8 cellular contexts compared by ENCODE assay signal in genomic region chr4:104860227-104861123, GRCh38.
DNase-seq lines count a peak whose midpoint lies in the region; ATAC-seq and TF ChIP-seq lines count a peak whose summit lies in the region.

No MANE protein-coding gene starts in this region.

- peak; percentile 89 for ATAC-seq in HG02623 (IDR thresholded peaks at IDR 0.05; ENCODE audit: unreplicated experiment)
- peak; percentile 84 for ATAC-seq in body of pancreas

- no peaks in the 10 kb centered on the region for H3K27me3 ChIP-seq in body of pancreas

- intact Hi-C loops in body of pancreas (cut with DNase I), result no loop called here

- 19 to 21% methylated on average over 4 of the region's 4 CpGs for WGBS in body of pancreas, 2 donors

- H3K36me3 ChIP-seq in body of pancreas (replicated peaks in 1 of 2; ENCODE audit: insufficient read depth in 1 of 2, low read depth in 2 of 2), result no peaks in the 10 kb centered on the region

- peak; percentile 63 to 91 (median 87) for TF ChIP-seq CTCF in body of pancreas (IDR thresholded peaks at IDR 0.05)

- H3K4me1 ChIP-seq in body of pancreas, result no peaks in the 10 kb centered on the region

- TF ChIP-seq POLR2A in body of pancreas (IDR thresholded peaks at IDR 0.05), result no peak

- H3K9me3 ChIP-seq in body of pancreas, result no peaks in the 10 kb centered on the region

- H3K27ac ChIP-seq in body of pancreas, result no peak overlapping the region

- no peak overlapping the region for H3K4me3 ChIP-seq in body of pancreas

- DNase-seq in activated T-cell treated with anti-CD3 and anti-CD28 coated beads for 1 hour (ENCODE audit: low read depth) (peak; percentile 4), NCI-H1092 (lab: John Stamatoyannopoulos, UW) (peak; percentile 83), SK-MEL-5 (ENCODE audit: low read depth, low spot score) (peak; percentile 81), body of pancreas (peak; percentile 70 to 77 (median 72)), iPS-NIHi7 (ENCODE audit: extremely low spot score) (peak; percentile 66)
- no peak for DNase-seq in activated T-cell treated with anti-CD3 and anti-CD28 coated beads, Interleukin-2, amount 50 U/mL, for 1 hour
- DNase-seq in stimulated activated CD4-positive, alpha-beta T cell treated with anti-CD3 and anti-CD28 coated beads, Interleukin-12 subunit alpha, Interleukin-12 subunit beta, amount 100 ng/mL, for 4 hours, result peak; percentile 18

- in situ Hi-C loops in SK-MEL-5 (cut with HindIII; ENCODE audit: low pct_unique_long_range_greater_than_20kb, low sequenced_read_pairs), result loop anchor here (25.0 kb wide), 1 partner anchor 848 kb away; no protein-coding TSS in a partner anchor
